In the genomic region with DNA sequence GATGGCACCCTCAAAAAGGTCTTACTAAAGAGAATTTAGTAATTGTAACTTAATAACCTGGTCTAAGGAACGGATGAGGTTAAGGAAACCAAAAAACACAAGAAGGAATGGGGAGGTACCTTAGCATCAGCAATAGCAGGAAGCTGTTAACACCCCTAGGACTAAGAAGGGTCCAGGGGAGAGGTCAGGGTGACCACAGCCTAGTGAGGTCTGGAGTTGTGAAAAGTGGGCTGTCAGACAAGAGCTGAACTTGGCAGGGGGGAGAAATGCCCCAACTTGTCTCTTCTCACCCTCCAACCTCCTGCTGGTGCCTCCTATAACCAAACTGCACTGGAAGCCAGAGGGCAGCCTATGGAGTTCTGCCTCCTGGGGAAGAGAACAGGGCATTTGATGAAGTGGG, we compare ENCODE assay signal across 12 cellular contexts. TPM values are rescaled to one million over a fixed set of nuclear protein-coding genes. Genes with fewer than 3 reads are reported as not detected.
"Had no signal": no experiment of that assay in that cellular context is flagged by ENCODE, and none has a peak within 500 bp of the region (broad histone marks: within the 10 kb centered on the region; RNA-seq: fewer than 3 reads in every experiment).

No MANE protein-coding gene starts in this region.

RNA-seq across cellular contexts. Expression of gene PGM5, which starts 41.9 kb away (rescaled TPM):
- total RNA-seq: activated B cell treated with CpG ODN at 0.5 μM for 24 hours; activated CD4-positive, alpha-beta memory T cell treated with anti-CD3 and anti-CD28 coated beads for 36 hours; activated CD4-positive, alpha-beta memory T cell treated with anti-CD3 and anti-CD28 coated beads, Interleukin-2, amount 10 ng/mL, durations not matched to agents 7 days and 5 days; activated CD4-positive, alpha-beta T cell treated with anti-CD3 and anti-CD28 coated beads for 36 hours; activated CD4-positive, alpha-beta T cell treated with anti-CD3 and anti-CD28 coated beads, Interleukin-2, amount 10 ng/mL, durations not matched to agents 24 days and 14 days; activated CD4-positive, alpha-beta T cell treated with anti-CD3 and anti-CD28 coated beads, Interleukin-2, amount 10 ng/mL, durations not matched to agents 7 days and 5 days; activated CD8-positive, alpha-beta memory T cell treated with anti-CD3 and anti-CD28 coated beads for 36 hours; activated CD8-positive, alpha-beta memory T cell treated with anti-CD3 and anti-CD28 coated beads, Interleukin-2, amount 10 ng/mL, durations not matched to agents 7 days and 5 days; activated CD8-positive, alpha-beta T cell treated with anti-CD3 and anti-CD28 coated beads for 36 hours; activated CD8-positive, alpha-beta T cell treated with anti-CD3 and anti-CD28 coated beads, Interleukin-2, amount 10 ng/mL, durations not matched to agents 7 days and 5 days; T-helper 1 cell treated with Interleukin-12 subunit alpha and Interleukin-12 subunit beta and Interleukin-4 antibody, amounts not matched to agents 30 ng/mL and 1 ng/mL, for 36 hours; T-helper 2 cell treated with Interferon-gamma antibody and Interleukin-4, amounts not matched to agents 100 ng/mL and 5 ng/mL, for 36 hours had no signal
